In genomic region chr15:99925661-99926461, GRCh38 we compare ENCODE assay signal across 9 cellular contexts.
DNase-seq lines count a peak whose midpoint lies in the region; ATAC-seq, FAIRE-seq and TF ChIP-seq lines count a peak whose summit lies in the region.
"Had no signal": no experiment of that assay in that cellular context is flagged by ENCODE, and none has a peak within 500 bp of the region (broad histone marks: within the 10 kb centered on the region; RNA-seq: fewer than 3 reads in every experiment).

No MANE protein-coding gene starts in this region.

- no peaks in the 10 kb centered on the region for H3K9me3 Mint-ChIP-seq in activated naive CD8-positive, alpha-beta T cell treated with anti-CD3 and anti-CD28 coated beads for 36 hours

- ATAC-seq in A549 (peak; percentile 74 to 75), right cardiac atrium (peak; percentile 77 to 88), GM18907 (IDR thresholded peaks at IDR 0.05; ENCODE audit: unreplicated experiment) (no peak)

- H3K4me1 ChIP-seq in A549: peaks cover 6% of the 10 kb centered on the region; the same call in 2 of the 3 replicates
- peaks cover 5% of the 10 kb centered on the region for H3K4me1 ChIP-seq in right cardiac atrium (ENCODE audit: control insufficient read depth, insufficient read depth, low read length)
- H3K4me1 ChIP-seq in skeletal muscle satellite cell (ENCODE audit: control insufficient read depth, insufficient read depth, low read length): peaks cover 8% of the 10 kb centered on the region

- H3K36me3 ChIP-seq in H7 (replicated peaks; ENCODE audit: control insufficient read depth, insufficient read depth, low read length): no peaks in the 10 kb centered on the region
- no peaks in the 10 kb centered on the region for H3K36me3 ChIP-seq in skeletal muscle satellite cell (ENCODE audit: insufficient read depth, low read length)

- no peak overlapping the region for H3K9ac ChIP-seq in skeletal muscle satellite cell (ENCODE audit: low read depth, low read length)

- 58% methylated on average over 9 of the region's 33 CpGs for WGBS in A549 (ENCODE audit: missing lambda C conversion rate)
- WGBS in right cardiac atrium: 14% methylated on average over 32 of the region's 33 CpGs

- peaks cover 27% of the 10 kb centered on the region for H3K27me3 Mint-ChIP-seq in activated naive CD8-positive, alpha-beta T cell treated with anti-CD3 and anti-CD28 coated beads for 36 hours

- intact Hi-C loops in right cardiac atrium (cut with DNase I): no loop called here

- no peak for TF ChIP-seq CTCF in A549 (IDR thresholded peaks at IDR 0.05)

- H3K4me3 ChIP-seq in A549 (peak overlapping the region; percentile 38), H7 (ENCODE audit: insufficient read depth, low read depth, low read length) (peak overlapping the region; percentile 49), right cardiac atrium (ENCODE audit: low read length) (peak overlapping the region; percentile 47), skeletal muscle satellite cell (ENCODE audit: low read length) (peak overlapping the region; percentile 53)

- H3K27ac ChIP-seq in A549 (peak overlapping the region in 1 of 2 experiments; percentile 14; a peak in 1 of 6 replicates), right cardiac atrium (ENCODE audit: low read length) (peak overlapping the region; percentile 11)

- H3K27me3 ChIP-seq in H7 (ENCODE audit: control insufficient read depth, insufficient read depth, low read length) (peaks cover 20% of the 10 kb centered on the region), right cardiac atrium (ENCODE audit: control insufficient read depth, insufficient read depth) (no peaks in the 10 kb centered on the region), skeletal muscle satellite cell (ENCODE audit: control insufficient read depth, insufficient read depth, low read length) (peaks cover 14% of the 10 kb centered on the region)

- H3K4me2 ChIP-seq in A549 (peak overlapping the region; percentile 68), skeletal muscle satellite cell (ENCODE audit: low read length) (peak overlapping the region; percentile 48)

- TF ChIP-seq POLR2A in A549 (IDR thresholded peaks at IDR 0.05; ENCODE audit: low read length): no peak

- no peak for TF ChIP-seq EP300 in A549 (IDR thresholded peaks at IDR 0.05)

- CTCF ChIA-PET in A549 (lab: Yijun Ruan, JAX): interaction anchor here (0.5 to 3.3 kb wide), 8 partner anchors 16 to 1084 kb away, joined by 3 to 18 read pairs (median 4); no protein-coding TSS in a partner anchor

- peak overlapping the region; percentile 74 for H3K4me3 Mint-ChIP-seq in activated naive CD8-positive, alpha-beta T cell treated with anti-CD3 and anti-CD28 coated beads for 36 hours

- TF ChIP-seq RAD21 in A549 (conservative IDR thresholded peaks at IDR 0.05 in 1 of 2, IDR thresholded peaks at IDR 0.05 in 1 of 2): no peak

- DNase-seq in A549 (ENCODE audit: low read depth in 1 of 2, low spot score in 1 of 2) (peak; percentile 24 to 63), H7 (peak; percentile 74), SK-N-DZ (ENCODE audit: low spot score) (peak; percentile 35), right cardiac atrium (peak; percentile 75 to 92 (median 86)), NCI-H187 (lab: John Stamatoyannopoulos, UW) (no peak)
- peak; percentile 65 for DNase-seq in activated naive CD8-positive, alpha-beta T cell treated with anti-CD3 and anti-CD28 coated beads for 36 hours
- DNase-seq: DND-41 had no signal

- no peaks in the 10 kb centered on the region for H3K9me3 ChIP-seq in A549
- H3K9me3 ChIP-seq in right cardiac atrium (ENCODE audit: control insufficient read depth, low read length): no peaks in the 10 kb centered on the region
- no peaks in the 10 kb centered on the region for H3K9me3 ChIP-seq in skeletal muscle satellite cell (replicated peaks; ENCODE audit: low read length)

- no peaks in the 10 kb centered on the region for H3K36me3 Mint-ChIP-seq in activated naive CD8-positive, alpha-beta T cell treated with anti-CD3 and anti-CD28 coated beads for 36 hours

- POLR2A ChIA-PET in A549 (lab: Yijun Ruan, JAX): no interaction called here

- H3K27ac Mint-ChIP-seq in activated naive CD8-positive, alpha-beta T cell treated with anti-CD3 and anti-CD28 coated beads for 36 hours: no peak overlapping the region

- no peak for FAIRE-seq in A549 (lab: Jason Lieb, UNC)

- peaks cover 9% of the 10 kb centered on the region for H3K4me1 Mint-ChIP-seq in activated naive CD8-positive, alpha-beta T cell treated with anti-CD3 and anti-CD28 coated beads for 36 hours

TF ChIP-seq in A549, 52 proteins besides CTCF, POLR2A, EP300 and RAD21:
- TF ChIP-seq NPAS2 (CRISPR knock-in tag; IDR thresholded peaks at IDR 0.05; ENCODE audit: borderline replicate concordance) (no peak), MAX (IDR thresholded peaks at IDR 0.05) (0 out of 2 replicates have a peak, but pooled peaks have one; percentile 31)

Comparison
In these comparisons a context has a peak if more than half of its experiments do, and no peak if none do; other contexts are left out.
1. DNase-seq: peak in A549 (2 of 2), H7 (single experiment), SK-N-DZ (single experiment), activated naive CD8-positive, alpha-beta T cell treated with anti-CD3 and anti-CD28 coated beads for 36 hours (single experiment) and right cardiac atrium (3 of 3); none in NCI-H187 (0 of 2).
2. Peak in every context shown above with its lines, with median percentiles within 50 percentile points of each other: H3K4me3 ChIP-seq.